1 cellular context compared by ENCODE assay signal in genomic region chr5:136042156-136042555, GRCh38.
TF ChIP-seq lines count a peak whose summit lies in the region.

No MANE protein-coding gene starts in this region.

TF ChIP-seq in GM12878, 131 proteins besides CTCF, POLR2A, EP300 and RAD21 (continued from another document):
- no peak for TF ChIP-seq REST (IDR thresholded peaks at IDR 0.05; ENCODE audit: low read depth, low read length)
